ENCODE assay signal across 16 cellular contexts in genomic region chr5:103821361-103821760, GRCh38.
DNase-seq lines count a peak whose midpoint lies in the region; ATAC-seq and TF ChIP-seq lines count a peak whose summit lies in the region.
"Had no signal": no experiment of that assay in that cellular context is flagged by ENCODE, and none has a peak within 500 bp of the region (broad histone marks: within the 10 kb centered on the region; RNA-seq: fewer than 3 reads in every experiment).

No MANE protein-coding gene starts in this region.

- BruUV-seq in MCF 10A (replicated peaks; lab: Mats Ljungman, UMichigan) (no TSS peak), mammary epithelial cell (replicated peaks; lab: Mats Ljungman, UMichigan) (no TSS peak)

- in situ Hi-C loops in mammary epithelial cell (cut with MboI; ENCODE audit: low sequenced_read_pairs in 2 of 2) = loop anchor here in 1 of 2 donors (25.0 kb wide), 1 partner anchor 341 kb away; no protein-coding TSS in a partner anchor

- no peak overlapping the region for H2AFZ ChIP-seq in mammary epithelial cell (ENCODE audit: low read depth, low read length)

- H3K4me3 Mint-ChIP-seq in MCF 10A (ENCODE audit: unreplicated experiment) (no peak overlapping the region), endodermal cell (no peak overlapping the region)
- H3K4me3 Mint-ChIP-seq: B cell; CD4-positive, CD25-positive, alpha-beta regulatory T cell; CD8-positive, alpha-beta memory T cell had no signal

- TF ChIP-seq CTCF in MCF 10A (IDR thresholded peaks at IDR 0.05; ENCODE audit: unreplicated experiment) (no peak), mammary epithelial cell (conservative IDR thresholded peaks at IDR 0.05 in 1 of 2, IDR thresholded peaks at IDR 0.05 in 1 of 2; ENCODE audit: extremely low read depth in 1 of 2, insufficient read depth in 1 of 2, low read depth in 1 of 2, low read length in 2 of 2) (no peak), endodermal cell (conservative IDR thresholded peaks at IDR 0.05) (no peak), esophagus muscularis mucosa (IDR thresholded peaks at IDR 0.05) (no peak), upper lobe of right lung (IDR thresholded peaks at IDR 0.05) (no peak)

- H3K9ac ChIP-seq in mammary epithelial cell (ENCODE audit: insufficient read depth, low read length) (no peak overlapping the region), endodermal cell (ENCODE audit: extremely low read depth, low read length, poor library complexity, severe bottlenecking) (no peak overlapping the region)

- CTCF ChIA-PET in MCF 10A (lab: Yijun Ruan, JAX) = interaction anchor here (0.6 to 3.5 kb wide), 3 partner anchors 11 to 33 kb away, joined by 4 to 12 read pairs (median 4); no protein-coding TSS in a partner anchor
- CTCF ChIA-PET in mammary epithelial cell (lab: Charles Lee; ENCODE audit: low non-redundant PET) = no interaction called here

- H3K79me2 ChIP-seq in mammary epithelial cell (ENCODE audit: insufficient read depth, low read length) = no peaks in the 10 kb centered on the region

- H3K36me3 Mint-ChIP-seq in MCF 10A (ENCODE audit: insufficient read depth, unreplicated experiment) (no peaks in the 10 kb centered on the region), endodermal cell (ENCODE audit: low read depth) (no peaks in the 10 kb centered on the region)
- H3K36me3 Mint-ChIP-seq: CD8-positive, alpha-beta memory T cell had no signal

- H3K27me3 Mint-ChIP-seq in MCF 10A (ENCODE audit: insufficient read depth, unreplicated experiment) (no peaks in the 10 kb centered on the region), endodermal cell (ENCODE audit: insufficient read depth) (no peaks in the 10 kb centered on the region)
- H3K27me3 Mint-ChIP-seq: B cell; CD4-positive, CD25-positive, alpha-beta regulatory T cell; CD8-positive, alpha-beta memory T cell had no signal

- WGBS in mammary epithelial cell (ENCODE audit: low coverage, missing lambda C conversion rate) = 78% methylated on average over 5 of the region's 5 CpGs
- WGBS in endodermal cell (ENCODE audit: insufficient coverage in 1 of 2, insufficient read length in 1 of 2), 2 experiments = 94 to 100% methylated on average over 3 to 5 of the region's 5 CpGs
- 84% methylated on average over 5 of the region's 5 CpGs for WGBS in esophagus muscularis mucosa

- H3K4me1 Mint-ChIP-seq in MCF 10A (ENCODE audit: insufficient read depth, unreplicated experiment) (no peaks in the 10 kb centered on the region), endodermal cell (no peaks in the 10 kb centered on the region)
- H3K4me1 Mint-ChIP-seq: B cell; CD4-positive, CD25-positive, alpha-beta regulatory T cell; CD8-positive, alpha-beta memory T cell had no signal

- no peak for TF ChIP-seq POLR2A in esophagus muscularis mucosa (IDR thresholded peaks at IDR 0.05; ENCODE audit: low read depth)

- intact Hi-C loops in MCF 10A (cut with micrococcal nuclease) = no loop called here
- intact Hi-C loops in mammary epithelial cell (cut with micrococcal nuclease) = no loop called here
- intact Hi-C loops in esophagus muscularis mucosa (cut with DNase I) = no loop called here
- intact Hi-C loops in upper lobe of right lung (cut with DNase I) = no loop called here

- DNase-seq in MCF 10A (ENCODE audit: unreplicated experiment) (peak; percentile 6), mammary epithelial cell (no peak), NCI-H69 (lab: John Stamatoyannopoulos, UW) (peak; percentile 42), endodermal cell (no peak), esophagus muscularis mucosa (ENCODE audit: extremely low spot score) (no peak), upper lobe of right lung (no peak), NCI-H748 (lab: John Stamatoyannopoulos, UW; ENCODE audit: unreplicated experiment) (no peak)
- DNase-seq: C1 segment of cervical spinal cord; CD4-positive, CD25-positive, alpha-beta regulatory T cell; CD8-positive, alpha-beta memory T cell; COR-L47; DMS153; DMS79; GF-D8 had no signal

- H3K27me3 ChIP-seq in mammary epithelial cell (ENCODE audit: insufficient read depth, low read length) (no peaks in the 10 kb centered on the region), endodermal cell (ENCODE audit: control insufficient read depth, insufficient read depth, low read length, poor library complexity, severe bottlenecking) (no peaks in the 10 kb centered on the region), esophagus muscularis mucosa (no peaks in the 10 kb centered on the region), upper lobe of right lung (no peaks in the 10 kb centered on the region)

- POLR2A ChIA-PET in MCF 10A (lab: Yijun Ruan, JAX) = no interaction called here

- H3K4me3 ChIP-seq in mammary epithelial cell (replicated peaks in 1 of 3; ENCODE audit: insufficient read depth in 1 of 3, low read depth in 2 of 3, low read length in 3 of 3) (no peak overlapping the region), endodermal cell (ENCODE audit: low read length) (no peak overlapping the region), esophagus muscularis mucosa (no peak overlapping the region), upper lobe of right lung (no peak overlapping the region)
- H3K4me3 ChIP-seq: HAP-1 had no signal

- dilution Hi-C loops in mammary epithelial cell (cut with HindIII; ENCODE audit: low sequenced_read_pairs) = no loop called here

- no peak overlapping the region for H3K27ac ChIP-seq in mammary epithelial cell (ENCODE audit: insufficient read depth, low read depth, low read length)
- no peak overlapping the region for H3K27ac ChIP-seq in endodermal cell (ENCODE audit: low read depth, low read length)
- no peak overlapping the region for H3K27ac ChIP-seq in esophagus muscularis mucosa (replicated peaks in 1 of 4)
- no peak overlapping the region for H3K27ac ChIP-seq in upper lobe of right lung

- H3K4me1 ChIP-seq in mammary epithelial cell (ENCODE audit: insufficient read depth, low read length) (no peaks in the 10 kb centered on the region), endodermal cell (ENCODE audit: control insufficient read depth, insufficient read depth, low read length) (no peaks in the 10 kb centered on the region), esophagus muscularis mucosa (no peaks in the 10 kb centered on the region), upper lobe of right lung (no peaks in the 10 kb centered on the region)
- H3K4me1 ChIP-seq: HAP-1 had no signal

- no peak for ATAC-seq in upper lobe of right lung

- no peaks in the 10 kb centered on the region for H3K36me3 ChIP-seq in mammary epithelial cell (ENCODE audit: insufficient read depth, low read length)
- H3K36me3 ChIP-seq in endodermal cell (ENCODE audit: control insufficient read depth, insufficient read depth, low read length) = no peaks in the 10 kb centered on the region
- no peaks in the 10 kb centered on the region for H3K36me3 ChIP-seq in esophagus muscularis mucosa
- no peaks in the 10 kb centered on the region for H3K36me3 ChIP-seq in upper lobe of right lung
- H3K36me3 ChIP-seq: HAP-1 had no signal

- H3K9me3 Mint-ChIP-seq in MCF 10A (ENCODE audit: unreplicated experiment) (no peaks in the 10 kb centered on the region), endodermal cell (no peaks in the 10 kb centered on the region)

- no peaks in the 10 kb centered on the region for H4K20me1 ChIP-seq in mammary epithelial cell (ENCODE audit: insufficient read depth, low read length)

- no peak overlapping the region for H3K27ac Mint-ChIP-seq in MCF 10A (ENCODE audit: low read depth, unreplicated experiment)
- peak overlapping the region; percentile 58 for H3K27ac Mint-ChIP-seq in endodermal cell
- H3K27ac Mint-ChIP-seq: B cell; CD8-positive, alpha-beta memory T cell had no signal

- H3K4me2 ChIP-seq in mammary epithelial cell (ENCODE audit: insufficient read depth, low read depth, low read length) = no peak overlapping the region

- H3K9me3 ChIP-seq in mammary epithelial cell (replicated peaks; ENCODE audit: insufficient read depth, low read length) (no peaks in the 10 kb centered on the region), endodermal cell (ENCODE audit: control insufficient read depth, low read length) (no peaks in the 10 kb centered on the region), esophagus muscularis mucosa (no peaks in the 10 kb centered on the region), upper lobe of right lung (no peaks in the 10 kb centered on the region)
- H3K9me3 ChIP-seq: HAP-1 had no signal

- TF ChIP-seq EP300 in esophagus muscularis mucosa (IDR thresholded peaks at IDR 0.05) = no peak

Comparison
In these comparisons a context has a peak if more than half of its experiments do, and no peak if none do; other contexts are left out.
1. DNase-seq: peak in MCF 10A (single experiment) and NCI-H69 (single experiment); none in mammary epithelial cell (single experiment), endodermal cell (single experiment), esophagus muscularis mucosa (single experiment), upper lobe of right lung (single experiment) and NCI-H748 (single experiment).